Comparison of ENCODE assay signal across 10 cellular contexts in the genomic region with DNA sequence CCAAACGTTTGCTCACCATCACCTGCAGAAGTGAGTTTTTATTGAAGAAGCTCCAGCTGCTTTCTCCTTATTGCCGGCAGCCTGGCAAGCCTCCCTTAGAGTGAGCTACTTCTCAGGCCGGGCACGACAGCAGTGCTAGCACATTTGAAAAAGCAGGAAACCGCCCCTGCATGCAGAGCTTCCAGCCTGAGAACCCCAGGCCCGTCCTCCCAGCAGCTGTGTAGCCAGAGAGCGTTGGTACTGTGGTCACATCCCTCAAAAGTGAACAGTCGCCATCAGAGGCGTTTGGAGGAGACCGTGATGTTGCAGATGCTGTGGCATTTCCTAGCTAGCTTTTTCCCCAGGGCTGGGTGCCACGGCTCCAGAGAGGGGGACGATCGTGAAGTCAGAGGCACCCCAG. TPM values are rescaled to one million over a fixed set of nuclear protein-coding genes. Genes with fewer than 3 reads are reported as not detected.
DNase-seq lines count a peak whose midpoint lies in the region; ATAC-seq, FAIRE-seq and TF ChIP-seq lines count a peak whose summit lies in the region.
"Had no signal": no experiment of that assay in that cellular context is flagged by ENCODE, and none has a peak within 500 bp of the region (broad histone marks: within the 10 kb centered on the region; RNA-seq: fewer than 3 reads in every experiment).

No MANE protein-coding gene starts in this region.

- no peaks in the 10 kb centered on the region for H3K9me3 Mint-ChIP-seq in naive B cell

- DNase-seq in A673 (ENCODE audit: low spot score) (no peak), LHCN-M2 (ENCODE audit: low read depth) (peak; percentile 60), cardiac fibroblast (ENCODE audit: low read depth in 2 of 2) (no peak), naive B cell (no peak), globus pallidus (ENCODE audit: low spot score) (no peak), RCC 7860 (ENCODE audit: low spot score) (no peak), NCI-H1417 (lab: John Stamatoyannopoulos, UW) (no peak)
- DNase-seq: activated CD4-positive, alpha-beta T cell treated with anti-CD3 and anti-CD28 coated beads, Interleukin-2, amount 50 U/mL, for 4 hours; Karpas-422 had no signal

- no peaks in the 10 kb centered on the region for H3K36me3 ChIP-seq in A673 (ENCODE audit: insufficient read depth, low read length, poor library complexity, severe bottlenecking)

- CTCF ChIA-PET in A673 (lab: Charles Lee) = interaction anchor here (0.7 kb wide), 2 partner anchors 113 to 136 kb away, joined by 4 to 10 read pairs; no protein-coding TSS in a partner anchor

- no peaks in the 10 kb centered on the region for H3K27me3 ChIP-seq in A673 (replicated peaks; ENCODE audit: insufficient read depth, low read depth, low read length, poor library complexity)

- TF ChIP-seq CTCF in A673 (conservative IDR thresholded peaks at IDR 0.05; ENCODE audit: low read depth, low read length) (no peak), cardiac fibroblast (IDR thresholded peaks at IDR 0.05; ENCODE audit: low read depth, low read length) (no peak)

- peak overlapping the region in 4 of 6 donors; percentile 69 to 96 (median 90) for H3K27ac Mint-ChIP-seq in naive B cell

- peak overlapping the region in 1 of 8 donors; percentile 68 for H3K4me3 Mint-ChIP-seq in naive B cell

- peaks cover 49% of the 10 kb centered on the region for H3K4me1 ChIP-seq in A673 (ENCODE audit: insufficient read depth, low read length, poor library complexity, severe bottlenecking)

- H3K9me3 ChIP-seq in A673 (ENCODE audit: low read depth, low read length, poor library complexity, severe bottlenecking) = no peaks in the 10 kb centered on the region

- H3K27me3 Mint-ChIP-seq in naive B cell = no peaks in the 10 kb centered on the region

- intact Hi-C loops in A673 (cut with micrococcal nuclease; ENCODE audit: unreplicated experiment) = no loop called here

- H3K36me3 Mint-ChIP-seq in naive B cell = no peaks in the 10 kb centered on the region

- POLR2A ChIA-PET in A673 (lab: Charles Lee; ENCODE audit: low non-redundant PET) = interaction anchor here (0.7 kb wide), 1 partner anchor 13 kb away, joined by 5 read pairs; no protein-coding TSS in a partner anchor

- no peak for FAIRE-seq in RCC 7860 (lab: Jason Lieb, UNC)

- peaks cover 39 to 56% (median 53%) of the 10 kb centered on the region in 3 donors for H3K4me1 Mint-ChIP-seq in naive B cell

- peak overlapping the region; percentile 63 for H3K27ac ChIP-seq in A673 (ENCODE audit: low read depth, low read length, poor library complexity, severe bottlenecking)

- ATAC-seq in naive B cell (ENCODE audit: low read depth in 2 of 2) = no peak
- no peak for ATAC-seq in GM19035 (IDR thresholded peaks at IDR 0.05; ENCODE audit: unreplicated experiment)

- H3K4me3 ChIP-seq in A673 (ENCODE audit: low read depth, low read length, poor library complexity, severe bottlenecking) (no peak overlapping the region), cardiac fibroblast (replicated peaks in 1 of 2; ENCODE audit: low read depth in 2 of 2, low read length in 2 of 2) (peak overlapping the region; percentile 30 to 41)

- no TSS peak for BruUV-seq in A673 (replicated peaks; lab: Mats Ljungman, UMichigan)

RNA-seq across cellular contexts. Expression of gene SLC25A25, which starts 23.5 kb away (rescaled TPM):
- total RNA-seq in A673 (2021) (24.7 and 26.1 TPM in 2 replicates), LHCN-M2 (2014; rRNA removed) (24.9 and 25.2 TPM in 2 replicates)
- polyA plus RNA-seq in LHCN-M2 (2012) = 11.2 TPM
- polyA plus RNA-seq in naive B cell (ENCODE audit: low read depth in 6 of 6) = 10 to 100 TPM in 1 of 6 donors, 1 to 10 TPM in 5; 1.6 to 15.8 (median 9.0) TPM

RNA-seq across cellular contexts. Expression of gene NAIF1, which starts 24.5 kb away (rescaled TPM):
- total RNA-seq in A673 (2021) (9.3 and 10.8 TPM in 2 replicates), LHCN-M2 (2014; rRNA removed) (13.5 and 14.0 TPM in 2 replicates)
- 8.6 TPM for polyA plus RNA-seq in LHCN-M2 (2012)
- 10 to 100 TPM in 4 of 6 donors, 1 to 10 TPM in 2; 7.2 to 21.6 (median 12.3) TPM for polyA plus RNA-seq in naive B cell (ENCODE audit: low read depth in 6 of 6)

RNA-seq across cellular contexts. Expression of gene PTGES2, which starts 36.0 kb away (rescaled TPM):
- total RNA-seq in A673 (2021) = 120 and 122 TPM in 2 replicates
- 60.7 and 62.8 TPM in 2 replicates for total RNA-seq in LHCN-M2 (2014; rRNA removed)
- 63.4 TPM for polyA plus RNA-seq in LHCN-M2 (2012)
- polyA plus RNA-seq in naive B cell (ENCODE audit: low read depth in 6 of 6) = 10 to 100 TPM; 31.1 to 63.8 (median 40.8) TPM

RNA-seq across cellular contexts. Expression of gene LCN2, which starts 57.7 kb away (rescaled TPM):
- total RNA-seq in A673 (2021) (not detected in 2 replicates), LHCN-M2 (2014; rRNA removed) (not detected in 2 replicates)
- 0.32 TPM for polyA plus RNA-seq in LHCN-M2 (2012)
- polyA plus RNA-seq in naive B cell (ENCODE audit: low read depth in 6 of 6) = 1 to 10 TPM in 2 of 6 donors, under 1 TPM in 1, not detected in 3; 0.44 to 1.2 (median 1.2) TPM
